Comparison of ENCODE assay signal across 1 cellular context in the genomic region with DNA sequence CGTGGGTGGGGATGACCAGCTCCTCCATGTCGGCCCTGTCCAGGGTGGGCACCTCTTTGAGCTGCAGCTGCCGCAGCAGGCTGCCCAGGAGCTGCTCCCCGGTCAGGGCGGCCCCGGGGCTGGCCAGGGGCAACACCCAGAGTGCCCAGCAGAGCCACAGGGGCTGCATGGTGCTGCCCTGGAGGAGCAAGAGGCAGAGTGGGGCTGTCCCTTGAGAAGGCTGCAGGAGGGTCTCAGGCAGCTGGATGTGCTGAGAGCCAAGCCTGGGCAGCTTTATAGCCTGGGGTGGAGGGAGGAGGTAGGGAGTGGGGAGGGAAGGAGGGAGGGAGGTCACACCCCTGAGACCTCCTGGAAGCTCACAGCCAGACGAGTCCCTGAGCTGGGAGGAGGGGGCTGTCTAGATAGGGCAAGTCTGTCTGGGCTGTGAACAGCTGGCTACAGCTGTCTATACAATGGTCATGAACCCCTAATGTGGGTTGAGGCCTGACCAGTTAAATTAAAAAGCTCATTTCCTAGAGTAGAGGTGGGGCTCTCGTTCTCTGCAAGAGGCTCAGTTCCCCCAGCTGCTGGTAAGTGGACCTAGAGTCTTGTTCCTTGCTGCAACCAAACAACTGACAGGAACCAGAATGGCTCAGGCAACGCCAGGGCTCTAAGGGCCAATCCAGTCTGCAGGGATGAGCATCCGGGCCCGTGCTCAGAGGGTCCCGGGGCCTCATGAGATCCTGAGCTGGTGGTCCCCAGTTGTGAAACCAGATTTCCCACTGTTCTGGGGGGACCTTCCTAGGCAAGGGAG.
TF ChIP-seq lines count a peak whose summit lies in the region.

A gene with protein sequence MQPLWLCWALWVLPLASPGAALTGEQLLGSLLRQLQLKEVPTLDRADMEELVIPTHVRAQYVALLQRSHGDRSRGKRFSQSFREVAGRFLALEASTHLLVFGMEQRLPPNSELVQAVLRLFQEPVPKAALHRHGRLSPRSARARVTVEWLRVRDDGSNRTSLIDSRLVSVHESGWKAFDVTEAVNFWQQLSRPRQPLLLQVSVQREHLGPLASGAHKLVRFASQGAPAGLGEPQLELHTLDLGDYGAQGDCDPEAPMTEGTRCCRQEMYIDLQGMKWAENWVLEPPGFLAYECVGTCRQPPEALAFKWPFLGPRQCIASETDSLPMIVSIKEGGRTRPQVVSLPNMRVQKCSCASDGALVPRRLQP (minus strand): TSS at position 249 of the 793 bp plus-strand sequence. CDS start 80 bp downstream, at position 169.

TF ChIP-seq in IMR-90, 13 proteins besides CTCF, POLR2A, EP300 and RAD21 (continued from another document):
- TF ChIP-seq NFE2L2 (IDR thresholded peaks at IDR 0.05; ENCODE audit: low read depth, low read length) (no peak), ELK1 (IDR thresholded peaks at IDR 0.05; ENCODE audit: borderline replicate concordance, low read depth, low read length) (no peak)
